In genomic region chr3:180093535-180093934, GRCh38 we compare ENCODE assay signal across 29 cellular contexts. TPM values are rescaled to one million over a fixed set of nuclear protein-coding genes. Genes with fewer than 3 reads are reported as not detected.
"Had no signal": no experiment of that assay in that cellular context is flagged by ENCODE, and none has a peak within 500 bp of the region (broad histone marks: within the 10 kb centered on the region; RNA-seq: fewer than 3 reads in every experiment).

No MANE protein-coding gene starts in this region.

- H3K4me3 ChIP-seq: esophagus squamous epithelium, lower lobe of right lung, smooth muscle cell, suprapubic skin, transverse colon, upper lobe of right lung, uterus had no signal

- H3K27ac ChIP-seq: esophagus squamous epithelium, lower lobe of right lung, neutrophil, parathyroid adenoma, suprapubic skin, transverse colon, upper lobe of right lung, uterus had no signal

- H3K9ac ChIP-seq: parathyroid adenoma had no signal

- H3K27ac Mint-ChIP-seq: effector memory CD8-positive, alpha-beta T cell; immature natural killer cell; natural killer cell; progenitor cell of endocrine pancreas; stimulated activated naive CD8-positive, alpha-beta T cell treated with anti-CD3 and anti-CD28 coated beads, Interleukin-15, amount 100 ng/mL, for 72 hours had no signal

- H3K4me3 Mint-ChIP-seq: effector memory CD8-positive, alpha-beta T cell; immature natural killer cell; natural killer cell; stimulated activated naive CD8-positive, alpha-beta T cell treated with anti-CD3 and anti-CD28 coated beads, Interleukin-15, amount 100 ng/mL, for 72 hours had no signal

- DNase-seq: cortex of kidney; effector memory CD8-positive, alpha-beta T cell; erythroblast; esophagus squamous epithelium; hypothalamus; immature natural killer cell; islet precursor cell; kidney glomerular epithelial cell; left colon; left ventricle myocardium superior; natural killer cell; stimulated activated CD4-positive, alpha-beta T cell treated with anti-CD3 and anti-CD28 coated beads, Interleukin-12 subunit alpha, Interleukin-12 subunit beta, amount 100 ng/mL, for 4 hours; stimulated activated CD4-positive, alpha-beta T cell treated with anti-CD3 and anti-CD28 coated beads, Interleukin-1b, Interleukin-23, amount 100 ng/mL, for 48 hours; stimulated activated CD4-positive, alpha-beta T cell treated with anti-CD3 and anti-CD28 coated beads, Interleukin-4, amount 100 ng/mL, for 1 hour; stimulated activated CD8-positive, alpha-beta memory T cell treated with anti-CD3 and anti-CD28 coated beads, Interleukin-4, amount 100 ng/mL, for 48 hours; stimulated activated naive CD4-positive, alpha-beta T cell; stimulated activated naive CD8-positive, alpha-beta T cell treated with anti-CD3 and anti-CD28 coated beads, Interleukin-15, amount 100 ng/mL, for 72 hours; transverse colon; upper lobe of right lung; uterus had no signal

- H3K79me2 ChIP-seq: parathyroid adenoma had no signal

- H3K9me3 ChIP-seq: esophagus squamous epithelium, lower lobe of right lung, neutrophil, transverse colon, upper lobe of right lung, uterus had no signal

- H3K4me1 Mint-ChIP-seq: immature natural killer cell; natural killer cell; stimulated activated naive CD8-positive, alpha-beta T cell treated with anti-CD3 and anti-CD28 coated beads, Interleukin-15, amount 100 ng/mL, for 72 hours had no signal

- H3K4me2 ChIP-seq: smooth muscle cell had no signal

- H3K27me3 Mint-ChIP-seq: effector memory CD8-positive, alpha-beta T cell; progenitor cell of endocrine pancreas; stimulated activated naive CD8-positive, alpha-beta T cell treated with anti-CD3 and anti-CD28 coated beads, Interleukin-15, amount 100 ng/mL, for 72 hours had no signal

- H2AFZ ChIP-seq: parathyroid adenoma had no signal

- H3K36me3 Mint-ChIP-seq: immature natural killer cell, natural killer cell had no signal

- H3K4me1 ChIP-seq: esophagus squamous epithelium, lower lobe of right lung, parathyroid adenoma, suprapubic skin, transverse colon, upper lobe of right lung, uterus had no signal

- H3K36me3 ChIP-seq: esophagus squamous epithelium, lower lobe of right lung, neutrophil, suprapubic skin, transverse colon, upper lobe of right lung, uterus had no signal

- H3K27me3 ChIP-seq: esophagus squamous epithelium, neutrophil, suprapubic skin, transverse colon, upper lobe of right lung, uterus had no signal

- ATAC-seq: effector memory CD8-positive, alpha-beta T cell; left colon; left ventricle myocardium superior; lower lobe of right lung; natural killer cell; sciatic nerve; stimulated activated naive CD8-positive, alpha-beta T cell treated with anti-CD3 and anti-CD28 coated beads, Interleukin-15, amount 100 ng/mL, for 72 hours; upper lobe of right lung had no signal

RNA-seq across cellular contexts. Expression of gene PEX5L, which starts 56.8 kb away (rescaled TPM):
- total RNA-seq: dermis microvascular lymphatic vessel endothelial cell, esophagus squamous epithelium, left colon, lower lobe of right lung, mesenteric fat pad, natural killer cell, smooth muscle cell had no signal
- polyA plus RNA-seq: immature natural killer cell, smooth muscle cell had no signal
